8 cellular contexts compared by ENCODE assay signal in the genomic region with DNA sequence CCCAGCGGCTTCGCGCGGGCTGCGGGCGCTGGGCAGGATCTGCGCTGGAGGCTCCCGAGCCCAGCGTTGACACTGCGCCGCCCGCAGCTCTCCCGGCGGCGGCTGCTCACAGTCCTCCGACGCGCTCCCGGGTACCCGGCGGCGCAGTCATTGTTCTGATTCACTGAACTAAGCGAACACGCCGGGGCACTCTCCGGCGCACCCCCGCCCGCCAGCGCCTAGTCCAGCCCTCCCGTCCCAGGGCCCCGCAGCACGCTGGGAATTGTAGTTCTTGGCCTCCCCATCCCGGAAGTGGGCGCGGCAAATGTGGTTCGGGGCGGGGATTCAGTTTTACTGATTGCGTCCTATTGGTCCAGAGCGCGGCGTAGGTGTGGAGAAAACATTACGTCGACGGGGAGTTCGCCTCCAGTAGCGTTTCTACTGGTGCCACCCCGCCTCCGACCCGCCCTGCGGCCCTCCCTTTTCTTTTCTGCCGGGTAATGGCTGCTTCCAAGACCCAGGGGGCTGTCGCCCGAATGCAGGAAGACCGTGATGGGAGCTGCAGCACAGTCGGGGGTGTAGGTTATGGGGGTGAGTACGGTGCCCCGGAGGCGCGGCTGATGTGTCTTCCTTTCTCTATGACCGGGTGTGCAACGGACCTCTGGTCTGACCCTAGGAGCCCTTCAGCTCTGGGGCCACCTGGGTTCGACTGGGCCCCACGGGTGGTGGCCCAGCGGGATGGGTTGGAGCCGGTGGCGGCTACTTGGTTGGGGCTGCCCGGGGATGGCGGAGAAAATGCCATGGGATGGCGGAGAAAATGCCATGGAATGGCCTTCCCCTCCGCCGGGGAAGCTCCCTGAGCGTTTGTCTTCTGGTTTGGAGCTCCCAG. TPM values are rescaled to one million over a fixed set of nuclear protein-coding genes. Genes with fewer than 3 reads are reported as not detected.
DNase-seq lines count a peak whose midpoint lies in the region; ATAC-seq and TF ChIP-seq lines count a peak whose summit lies in the region.

A gene with protein sequence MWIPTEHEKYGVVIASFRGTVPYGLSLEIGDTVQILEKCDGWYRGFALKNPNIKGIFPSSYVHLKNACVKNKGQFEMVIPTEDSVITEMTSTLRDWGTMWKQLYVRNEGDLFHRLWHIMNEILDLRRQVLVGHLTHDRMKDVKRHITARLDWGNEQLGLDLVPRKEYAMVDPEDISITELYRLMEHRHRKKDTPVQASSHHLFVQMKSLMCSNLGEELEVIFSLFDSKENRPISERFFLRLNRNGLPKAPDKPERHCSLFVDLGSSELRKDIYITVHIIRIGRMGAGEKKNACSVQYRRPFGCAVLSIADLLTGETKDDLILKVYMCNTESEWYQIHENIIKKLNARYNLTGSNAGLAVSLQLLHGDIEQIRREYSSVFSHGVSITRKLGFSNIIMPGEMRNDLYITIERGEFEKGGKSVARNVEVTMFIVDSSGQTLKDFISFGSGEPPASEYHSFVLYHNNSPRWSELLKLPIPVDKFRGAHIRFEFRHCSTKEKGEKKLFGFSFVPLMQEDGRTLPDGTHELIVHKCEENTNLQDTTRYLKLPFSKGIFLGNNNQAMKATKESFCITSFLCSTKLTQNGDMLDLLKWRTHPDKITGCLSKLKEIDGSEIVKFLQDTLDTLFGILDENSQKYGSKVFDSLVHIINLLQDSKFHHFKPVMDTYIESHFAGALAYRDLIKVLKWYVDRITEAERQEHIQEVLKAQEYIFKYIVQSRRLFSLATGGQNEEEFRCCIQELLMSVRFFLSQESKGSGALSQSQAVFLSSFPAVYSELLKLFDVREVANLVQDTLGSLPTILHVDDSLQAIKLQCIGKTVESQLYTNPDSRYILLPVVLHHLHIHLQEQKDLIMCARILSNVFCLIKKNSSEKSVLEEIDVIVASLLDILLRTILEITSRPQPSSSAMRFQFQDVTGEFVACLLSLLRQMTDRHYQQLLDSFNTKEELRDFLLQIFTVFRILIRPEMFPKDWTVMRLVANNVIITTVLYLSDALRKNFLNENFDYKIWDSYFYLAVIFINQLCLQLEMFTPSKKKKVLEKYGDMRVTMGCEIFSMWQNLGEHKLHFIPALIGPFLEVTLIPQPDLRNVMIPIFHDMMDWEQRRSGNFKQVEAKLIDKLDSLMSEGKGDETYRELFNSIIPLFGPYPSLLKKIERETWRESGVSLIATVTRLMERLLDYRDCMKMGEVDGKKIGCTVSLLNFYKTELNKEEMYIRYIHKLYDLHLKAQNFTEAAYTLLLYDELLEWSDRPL (N-terminal part only) (minus strand): TSS at position 162 of the 868 bp plus-strand sequence. CDS start 261 bp downstream, outside the sequence.
A gene with protein sequence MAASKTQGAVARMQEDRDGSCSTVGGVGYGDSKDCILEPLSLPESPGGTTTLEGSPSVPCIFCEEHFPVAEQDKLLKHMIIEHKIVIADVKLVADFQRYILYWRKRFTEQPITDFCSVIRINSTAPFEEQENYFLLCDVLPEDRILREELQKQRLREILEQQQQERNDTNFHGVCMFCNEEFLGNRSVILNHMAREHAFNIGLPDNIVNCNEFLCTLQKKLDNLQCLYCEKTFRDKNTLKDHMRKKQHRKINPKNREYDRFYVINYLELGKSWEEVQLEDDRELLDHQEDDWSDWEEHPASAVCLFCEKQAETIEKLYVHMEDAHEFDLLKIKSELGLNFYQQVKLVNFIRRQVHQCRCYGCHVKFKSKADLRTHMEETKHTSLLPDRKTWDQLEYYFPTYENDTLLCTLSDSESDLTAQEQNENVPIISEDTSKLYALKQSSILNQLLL (plus strand): TSS at position 458 of the 868 bp plus-strand sequence. CDS start 22 bp downstream, at position 480.

- H3K36me3 Mint-ChIP-seq in activated T-helper 2 cell treated with anti-CD3 and anti-CD28 coated beads, Interferon-gamma antibody, Interleukin-2, Interleukin-4, amounts not matched to agents 10 μg/mL and 5 μg/mL and 100 μg/mL, durations not matched to agents 14 hours and 24 hours and 36 hours (ENCODE audit: low read depth): no peaks in the 10 kb centered on the region
- H3K36me3 Mint-ChIP-seq in naive thymus-derived CD8-positive, alpha-beta T cell: no peaks in the 10 kb centered on the region
- H3K36me3 Mint-ChIP-seq in stimulated activated naive B cell treated with anti-CD40 and anti-IgM and Interleukin-4, amounts not matched to agents 10 μg/mL and 1 μg/mL and 100 μg/mL, for 72 hours: peaks cover 0 to 2% of the 10 kb centered on the region in 2 donors

- peaks cover 22% of the 10 kb centered on the region for H3K4me1 Mint-ChIP-seq in activated T-helper 2 cell treated with anti-CD3 and anti-CD28 coated beads, Interferon-gamma antibody, Interleukin-2, Interleukin-4, amounts not matched to agents 10 μg/mL and 5 μg/mL and 100 μg/mL, durations not matched to agents 14 hours and 24 hours and 36 hours (ENCODE audit: low read depth)
- peaks cover 22 to 47% (median 41%) of the 10 kb centered on the region in 4 donors for H3K4me1 Mint-ChIP-seq in naive thymus-derived CD8-positive, alpha-beta T cell
- H3K4me1 Mint-ChIP-seq in stimulated activated naive B cell treated with anti-CD40 and anti-IgM and Interleukin-4, amounts not matched to agents 10 μg/mL and 1 μg/mL and 100 μg/mL, for 72 hours: peaks cover 26 to 33% of the 10 kb centered on the region in 2 donors

- peak; percentile 87 to 89 for ATAC-seq in naive thymus-derived CD8-positive, alpha-beta T cell
- peak; percentile 91 to 95 for ATAC-seq in stimulated activated naive B cell treated with anti-CD40 and anti-IgM and Interleukin-4, amounts not matched to agents 10 μg/mL and 1 μg/mL and 100 μg/mL, for 72 hours (replicated peaks)

- DNase-seq in EL (peak; percentile 99), H4 (ENCODE audit: low spot score) (peak; percentile 98), LNCaP clone FGC (ENCODE audit: low read depth) (peak; percentile 97), RPMI8226 (peak; percentile 100), fibroblast of mammary gland (ENCODE audit: low read depth) (peak; percentile 98)
- peak; percentile 98 for DNase-seq in activated T-helper 2 cell treated with anti-CD3 and anti-CD28 coated beads, Interferon-gamma antibody, Interleukin-2, Interleukin-4, amounts not matched to agents 10 μg/mL and 5 μg/mL and 100 μg/mL, durations not matched to agents 14 hours and 24 hours and 36 hours (ENCODE audit: low spot score)
- DNase-seq in naive thymus-derived CD8-positive, alpha-beta T cell: peak; percentile 98 to 100 (median 99)
- DNase-seq in stimulated activated naive B cell treated with anti-CD40 and anti-IgM and Interleukin-4, amounts not matched to agents 10 μg/mL and 1 μg/mL and 100 μg/mL, for 72 hours: peak; percentile 98

- peak within 1 kb of the TSS; percentile 78 for H3K27ac Mint-ChIP-seq in activated T-helper 2 cell treated with anti-CD3 and anti-CD28 coated beads, Interferon-gamma antibody, Interleukin-2, Interleukin-4, amounts not matched to agents 10 μg/mL and 5 μg/mL and 100 μg/mL, durations not matched to agents 14 hours and 24 hours and 36 hours
- peak within 1 kb of the TSS; percentile 75 to 96 (median 94) for H3K27ac Mint-ChIP-seq in naive thymus-derived CD8-positive, alpha-beta T cell
- peak within 1 kb of the TSS; percentile 93 for H3K27ac Mint-ChIP-seq in stimulated activated naive B cell treated with anti-CD40 and anti-IgM and Interleukin-4, amounts not matched to agents 10 μg/mL and 1 μg/mL and 100 μg/mL, for 72 hours

- no peaks in the 10 kb centered on the region for H3K9me3 Mint-ChIP-seq in activated T-helper 2 cell treated with anti-CD3 and anti-CD28 coated beads, Interferon-gamma antibody, Interleukin-2, Interleukin-4, amounts not matched to agents 10 μg/mL and 5 μg/mL and 100 μg/mL, durations not matched to agents 14 hours and 24 hours and 36 hours
- no peaks in the 10 kb centered on the region for H3K9me3 Mint-ChIP-seq in naive thymus-derived CD8-positive, alpha-beta T cell
- H3K9me3 Mint-ChIP-seq in stimulated activated naive B cell treated with anti-CD40 and anti-IgM and Interleukin-4, amounts not matched to agents 10 μg/mL and 1 μg/mL and 100 μg/mL, for 72 hours: no peaks in the 10 kb centered on the region

- intact Hi-C loops in activated T-helper 2 cell treated with anti-CD3 and anti-CD28 coated beads, Interferon-gamma antibody, Interleukin-2, Interleukin-4, amounts not matched to agents 10 μg/mL and 5 μg/mL and 100 μg/mL, durations not matched to agents 14 hours and 24 hours and 36 hours (cut with micrococcal nuclease): loop anchor here (1.0 to 10.0 kb wide), 7 partner anchors 14 to 912 kb away; partner anchors contain the start of genes IFRD1, IMMP2L and SMIM30

- peak within 1 kb of the TSS; percentile 92 for H3K4me3 Mint-ChIP-seq in activated T-helper 2 cell treated with anti-CD3 and anti-CD28 coated beads, Interferon-gamma antibody, Interleukin-2, Interleukin-4, amounts not matched to agents 10 μg/mL and 5 μg/mL and 100 μg/mL, durations not matched to agents 14 hours and 24 hours and 36 hours (ENCODE audit: low read depth)
- H3K4me3 Mint-ChIP-seq in naive thymus-derived CD8-positive, alpha-beta T cell: peak within 1 kb of the TSS; percentile 93 to 98 (median 97)
- peak within 1 kb of the TSS; percentile 95 to 97 for H3K4me3 Mint-ChIP-seq in stimulated activated naive B cell treated with anti-CD40 and anti-IgM and Interleukin-4, amounts not matched to agents 10 μg/mL and 1 μg/mL and 100 μg/mL, for 72 hours

- POLR2A ChIA-PET in naive thymus-derived CD8-positive, alpha-beta T cell (lab: Charles Lee): interaction anchor here (1.5 to 4.0 kb wide), 2 partner anchors 244 to 645 kb away, joined by 3 to 23 read pairs; partner anchors contain the start of genes IFRD1 and IMMP2L

- TF ChIP-seq CTCF in LNCaP clone FGC (IDR thresholded peaks at IDR 0.05; ENCODE audit: control insufficient read depth, extremely low read depth, insufficient read depth) (peak; percentile 25; the same call in 1 of the 2 replicates), fibroblast of mammary gland (conservative IDR thresholded peaks at IDR 0.05; ENCODE audit: control insufficient read depth, insufficient read depth, low read depth, low read length) (no peak)

- peak within 1 kb of the TSS; percentile 89 for H3K4me3 ChIP-seq in LNCaP clone FGC (ENCODE audit: low read depth, low read length)
- peak within 1 kb of the TSS; percentile 97 for H3K4me3 ChIP-seq in fibroblast of mammary gland (ENCODE audit: control insufficient read depth, low read depth, low read length)

- peaks cover 33% of the 10 kb centered on the region for H3K27me3 Mint-ChIP-seq in activated T-helper 2 cell treated with anti-CD3 and anti-CD28 coated beads, Interferon-gamma antibody, Interleukin-2, Interleukin-4, amounts not matched to agents 10 μg/mL and 5 μg/mL and 100 μg/mL, durations not matched to agents 14 hours and 24 hours and 36 hours (ENCODE audit: low read depth)
- peaks cover 14 to 31% (median 22%) of the 10 kb centered on the region in 5 donors for H3K27me3 Mint-ChIP-seq in naive thymus-derived CD8-positive, alpha-beta T cell
- peaks cover 28 to 33% of the 10 kb centered on the region in 2 donors for H3K27me3 Mint-ChIP-seq in stimulated activated naive B cell treated with anti-CD40 and anti-IgM and Interleukin-4, amounts not matched to agents 10 μg/mL and 1 μg/mL and 100 μg/mL, for 72 hours

RNA-seq across cellular contexts. Expression of the first gene that starts in this region (rescaled TPM):
- 3.4 and 5.5 TPM in 2 replicates for total RNA-seq in H4 (2014; rRNA removed; shearing (Covaris generic))
- 0.41 and 0.64 TPM in 2 replicates for total RNA-seq in activated T-helper 2 cell treated with anti-CD3 and anti-CD28 coated beads, Interferon-gamma antibody, Interleukin-2, Interleukin-4, amounts not matched to agents 10 μg/mL and 5 μg/mL and 100 μg/mL, durations not matched to agents 14 hours and 24 hours and 36 hours
- total RNA-seq in naive thymus-derived CD8-positive, alpha-beta T cell: 1 to 10 TPM in 1 of 2 experiments, under 1 TPM in 1; 0.88 to 1.3 TPM
- under 1 TPM in 2 of 3 donors, not detected in 1; 0.30 to 0.46 TPM for polyA plus RNA-seq in naive thymus-derived CD8-positive, alpha-beta T cell

RNA-seq across cellular contexts. Expression of the second gene that starts in this region (rescaled TPM):
- 23.2 and 33.9 TPM in 2 replicates for total RNA-seq in H4 (2014; rRNA removed; shearing (Covaris generic))
- total RNA-seq in activated T-helper 2 cell treated with anti-CD3 and anti-CD28 coated beads, Interferon-gamma antibody, Interleukin-2, Interleukin-4, amounts not matched to agents 10 μg/mL and 5 μg/mL and 100 μg/mL, durations not matched to agents 14 hours and 24 hours and 36 hours: 11.6 and 13.0 TPM in 2 replicates
- 10 to 100 TPM; 36.5 to 40.0 TPM for total RNA-seq in naive thymus-derived CD8-positive, alpha-beta T cell
- polyA plus RNA-seq in naive thymus-derived CD8-positive, alpha-beta T cell: 10 to 100 TPM; 20.3 to 22.8 (median 22.4) TPM

Comparison
In these comparisons a context has a peak if more than half of its experiments do, and no peak if none do; other contexts are left out.
1. Peak in every context shown above with its lines: DNase-seq, ATAC-seq and H3K4me3 ChIP-seq.